In the genomic region with DNA sequence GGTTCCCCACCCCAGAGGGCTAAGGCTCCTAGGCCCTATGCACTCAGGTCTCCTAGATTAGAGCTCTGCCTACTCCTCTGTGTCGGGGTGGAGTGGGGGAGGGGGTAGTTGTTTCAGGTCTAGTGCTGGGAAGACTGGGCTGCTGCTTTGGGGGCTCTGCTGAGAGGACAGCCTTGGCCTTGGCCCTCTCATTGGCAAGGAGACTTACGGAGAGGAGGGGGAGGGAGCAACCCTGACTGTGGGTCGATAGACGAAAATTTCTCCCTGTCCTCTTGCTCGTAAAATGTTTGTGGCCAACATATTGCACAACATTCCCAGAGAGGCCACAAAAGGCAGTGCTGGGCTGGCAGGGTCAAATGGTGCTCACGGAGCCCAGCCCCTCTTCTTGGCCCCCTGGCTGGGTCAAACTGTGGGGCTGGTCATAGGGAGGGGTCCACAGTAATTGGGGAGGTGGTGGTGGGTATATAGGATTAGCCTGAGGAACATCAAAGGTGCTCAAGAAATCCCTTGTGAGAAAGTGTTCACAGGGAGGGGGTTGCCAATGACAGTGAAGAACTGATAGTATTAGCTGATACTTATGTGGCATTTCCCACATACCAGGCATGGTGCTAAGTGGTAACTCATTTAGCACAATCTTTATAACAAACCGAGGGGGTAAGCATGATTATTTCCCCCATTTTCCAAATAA, we compare ENCODE assay signal across 1 cellular context.
TF ChIP-seq lines count a peak whose summit lies in the region.

No MANE protein-coding gene starts in this region.

TF ChIP-seq in K562, 482 proteins besides CTCF, POLR2A, EP300 and RAD21 (continued from another document and continues in another):
- TF ChIP-seq, protein P1, sequence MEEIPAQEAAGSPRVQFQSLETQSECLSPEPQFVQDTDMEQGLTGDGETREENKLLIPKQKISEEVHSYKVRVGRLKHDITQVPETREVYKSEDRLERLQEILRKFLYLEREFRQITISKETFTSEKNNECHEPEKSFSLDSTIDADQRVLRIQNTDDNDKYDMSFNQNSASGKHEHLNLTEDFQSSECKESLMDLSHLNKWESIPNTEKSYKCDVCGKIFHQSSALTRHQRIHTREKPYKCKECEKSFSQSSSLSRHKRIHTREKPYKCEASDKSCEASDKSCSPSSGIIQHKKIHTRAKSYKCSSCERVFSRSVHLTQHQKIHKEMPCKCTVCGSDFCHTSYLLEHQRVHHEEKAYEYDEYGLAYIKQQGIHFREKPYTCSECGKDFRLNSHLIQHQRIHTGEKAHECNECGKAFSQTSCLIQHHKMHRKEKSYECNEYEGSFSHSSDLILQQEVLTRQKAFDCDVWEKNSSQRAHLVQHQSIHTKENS (CRISPR knock-in tag; IDR thresholded peaks at IDR 0.05) = no peak
- TF ChIP-seq KDM4B (IDR thresholded peaks at IDR 0.05; ENCODE audit: borderline replicate concordance in 2 of 2, low read depth in 1 of 2) (no peak), CHD1 (IDR thresholded peaks at IDR 0.05; ENCODE audit: low read length) (no peak), ZNF668 (CRISPR knock-in tag; IDR thresholded peaks at IDR 0.05) (no peak), MTA1 (IDR thresholded peaks at IDR 0.05; ENCODE audit: borderline replicate concordance) (no peak), ILF3 (IDR thresholded peaks at IDR 0.05; ENCODE audit: borderline replicate concordance) (no peak), ZNF785 (CRISPR knock-in tag; IDR thresholded peaks at IDR 0.05) (no peak), MCM3 (IDR thresholded peaks at IDR 0.05) (no peak), C11orf30 (IDR thresholded peaks at IDR 0.05; ENCODE audit: low read depth) (no peak), L3MBTL2 (IDR thresholded peaks at IDR 0.05) (no peak), KHSRP (IDR thresholded peaks at IDR 0.05) (no peak), ZNF140 (CRISPR knock-in tag; IDR thresholded peaks at IDR 0.05) (no peak), NFRKB (IDR thresholded peaks at IDR 0.05; ENCODE audit: low read depth) (no peak), TCFL5 (CRISPR knock-in tag; conservative IDR thresholded peaks at IDR 0.05) (no peak), SMAD2 (IDR thresholded peaks at IDR 0.05; ENCODE audit: low read depth, low read length) (no peak), NFE2L1 (tag; IDR thresholded peaks at IDR 0.05; ENCODE audit: borderline replicate concordance, low read depth) (no peak), ZNF699 (CRISPR knock-in tag; IDR thresholded peaks at IDR 0.05; ENCODE audit: insufficient replicate concordance) (no peak), CCAR2 (IDR thresholded peaks at IDR 0.05; ENCODE audit: low read depth, low read length) (no peak), PCBP1 (IDR thresholded peaks at IDR 0.05; ENCODE audit: low read depth, low read length, poor library complexity, severe bottlenecking) (no peak), U2AF1 (optimal IDR thresholded peaks at IDR 0.05; ENCODE audit: low read depth, low read length) (no peak), KLF1 (tag; IDR thresholded peaks at IDR 0.05) (no peak), CEBPG (CRISPR knock-in tag; IDR thresholded peaks at IDR 0.05) (peak; percentile 96), CEBPG (tag; conservative IDR thresholded peaks at IDR 0.05 in 1 of 2, IDR thresholded peaks at IDR 0.05 in 1 of 2) (peak; percentile 94 to 99), CBX2 (IDR thresholded peaks at IDR 0.05; ENCODE audit: insufficient read depth, low read length, poor library complexity, severe bottlenecking) (no peak), CBFB (CRISPR knock-in tag; IDR thresholded peaks at IDR 0.05) (no peak), DPF2 (IDR thresholded peaks at IDR 0.05) (peak; percentile 50), SMARCA4 (IDR thresholded peaks at IDR 0.05) (peak; percentile 34; the same call in 1 of the 2 replicates), ZNF184 (CRISPR knock-in tag; IDR thresholded peaks at IDR 0.05) (no peak), HMGN3 (IDR thresholded peaks at IDR 0.05; ENCODE audit: borderline replicate concordance, extremely low read depth, insufficient read length, low read depth, low read length) (no peak)
- TF ChIP-seq, protein P2, sequence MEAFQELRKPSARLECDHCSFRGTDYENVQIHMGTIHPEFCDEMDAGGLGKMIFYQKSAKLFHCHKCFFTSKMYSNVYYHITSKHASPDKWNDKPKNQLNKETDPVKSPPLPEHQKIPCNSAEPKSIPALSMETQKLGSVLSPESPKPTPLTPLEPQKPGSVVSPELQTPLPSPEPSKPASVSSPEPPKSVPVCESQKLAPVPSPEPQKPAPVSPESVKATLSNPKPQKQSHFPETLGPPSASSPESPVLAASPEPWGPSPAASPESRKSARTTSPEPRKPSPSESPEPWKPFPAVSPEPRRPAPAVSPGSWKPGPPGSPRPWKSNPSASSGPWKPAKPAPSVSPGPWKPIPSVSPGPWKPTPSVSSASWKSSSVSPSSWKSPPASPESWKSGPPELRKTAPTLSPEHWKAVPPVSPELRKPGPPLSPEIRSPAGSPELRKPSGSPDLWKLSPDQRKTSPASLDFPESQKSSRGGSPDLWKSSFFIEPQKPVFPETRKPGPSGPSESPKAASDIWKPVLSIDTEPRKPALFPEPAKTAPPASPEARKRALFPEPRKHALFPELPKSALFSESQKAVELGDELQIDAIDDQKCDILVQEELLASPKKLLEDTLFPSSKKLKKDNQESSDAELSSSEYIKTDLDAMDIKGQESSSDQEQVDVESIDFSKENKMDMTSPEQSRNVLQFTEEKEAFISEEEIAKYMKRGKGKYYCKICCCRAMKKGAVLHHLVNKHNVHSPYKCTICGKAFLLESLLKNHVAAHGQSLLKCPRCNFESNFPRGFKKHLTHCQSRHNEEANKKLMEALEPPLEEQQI (IDR thresholded peaks at IDR 0.05) = no peak
- TF ChIP-seq, protein P3, sequence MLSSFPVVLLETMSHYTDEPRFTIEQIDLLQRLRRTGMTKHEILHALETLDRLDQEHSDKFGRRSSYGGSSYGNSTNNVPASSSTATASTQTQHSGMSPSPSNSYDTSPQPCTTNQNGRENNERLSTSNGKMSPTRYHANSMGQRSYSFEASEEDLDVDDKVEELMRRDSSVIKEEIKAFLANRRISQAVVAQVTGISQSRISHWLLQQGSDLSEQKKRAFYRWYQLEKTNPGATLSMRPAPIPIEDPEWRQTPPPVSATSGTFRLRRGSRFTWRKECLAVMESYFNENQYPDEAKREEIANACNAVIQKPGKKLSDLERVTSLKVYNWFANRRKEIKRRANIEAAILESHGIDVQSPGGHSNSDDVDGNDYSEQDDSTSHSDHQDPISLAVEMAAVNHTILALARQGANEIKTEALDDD (IDR thresholded peaks at IDR 0.05) = no peak
- TF ChIP-seq, protein P4, sequence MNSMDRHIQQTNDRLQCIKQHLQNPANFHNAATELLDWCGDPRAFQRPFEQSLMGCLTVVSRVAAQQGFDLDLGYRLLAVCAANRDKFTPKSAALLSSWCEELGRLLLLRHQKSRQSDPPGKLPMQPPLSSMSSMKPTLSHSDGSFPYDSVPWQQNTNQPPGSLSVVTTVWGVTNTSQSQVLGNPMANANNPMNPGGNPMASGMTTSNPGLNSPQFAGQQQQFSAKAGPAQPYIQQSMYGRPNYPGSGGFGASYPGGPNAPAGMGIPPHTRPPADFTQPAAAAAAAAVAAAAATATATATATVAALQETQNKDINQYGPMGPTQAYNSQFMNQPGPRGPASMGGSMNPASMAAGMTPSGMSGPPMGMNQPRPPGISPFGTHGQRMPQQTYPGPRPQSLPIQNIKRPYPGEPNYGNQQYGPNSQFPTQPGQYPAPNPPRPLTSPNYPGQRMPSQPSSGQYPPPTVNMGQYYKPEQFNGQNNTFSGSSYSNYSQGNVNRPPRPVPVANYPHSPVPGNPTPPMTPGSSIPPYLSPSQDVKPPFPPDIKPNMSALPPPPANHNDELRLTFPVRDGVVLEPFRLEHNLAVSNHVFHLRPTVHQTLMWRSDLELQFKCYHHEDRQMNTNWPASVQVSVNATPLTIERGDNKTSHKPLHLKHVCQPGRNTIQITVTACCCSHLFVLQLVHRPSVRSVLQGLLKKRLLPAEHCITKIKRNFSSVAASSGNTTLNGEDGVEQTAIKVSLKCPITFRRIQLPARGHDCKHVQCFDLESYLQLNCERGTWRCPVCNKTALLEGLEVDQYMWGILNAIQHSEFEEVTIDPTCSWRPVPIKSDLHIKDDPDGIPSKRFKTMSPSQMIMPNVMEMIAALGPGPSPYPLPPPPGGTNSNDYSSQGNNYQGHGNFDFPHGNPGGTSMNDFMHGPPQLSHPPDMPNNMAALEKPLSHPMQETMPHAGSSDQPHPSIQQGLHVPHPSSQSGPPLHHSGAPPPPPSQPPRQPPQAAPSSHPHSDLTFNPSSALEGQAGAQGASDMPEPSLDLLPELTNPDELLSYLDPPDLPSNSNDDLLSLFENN (IDR thresholded peaks at IDR 0.05; ENCODE audit: low read depth in 2 of 2, low read length in 2 of 2) = no peak
- TF ChIP-seq, protein P5, sequence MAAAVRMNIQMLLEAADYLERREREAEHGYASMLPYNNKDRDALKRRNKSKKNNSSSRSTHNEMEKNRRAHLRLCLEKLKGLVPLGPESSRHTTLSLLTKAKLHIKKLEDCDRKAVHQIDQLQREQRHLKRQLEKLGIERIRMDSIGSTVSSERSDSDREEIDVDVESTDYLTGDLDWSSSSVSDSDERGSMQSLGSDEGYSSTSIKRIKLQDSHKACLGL (CRISPR knock-in tag; IDR thresholded peaks at IDR 0.05; ENCODE audit: borderline replicate concordance, poor library complexity, severe bottlenecking) = no peak
- TF ChIP-seq, protein P6, sequence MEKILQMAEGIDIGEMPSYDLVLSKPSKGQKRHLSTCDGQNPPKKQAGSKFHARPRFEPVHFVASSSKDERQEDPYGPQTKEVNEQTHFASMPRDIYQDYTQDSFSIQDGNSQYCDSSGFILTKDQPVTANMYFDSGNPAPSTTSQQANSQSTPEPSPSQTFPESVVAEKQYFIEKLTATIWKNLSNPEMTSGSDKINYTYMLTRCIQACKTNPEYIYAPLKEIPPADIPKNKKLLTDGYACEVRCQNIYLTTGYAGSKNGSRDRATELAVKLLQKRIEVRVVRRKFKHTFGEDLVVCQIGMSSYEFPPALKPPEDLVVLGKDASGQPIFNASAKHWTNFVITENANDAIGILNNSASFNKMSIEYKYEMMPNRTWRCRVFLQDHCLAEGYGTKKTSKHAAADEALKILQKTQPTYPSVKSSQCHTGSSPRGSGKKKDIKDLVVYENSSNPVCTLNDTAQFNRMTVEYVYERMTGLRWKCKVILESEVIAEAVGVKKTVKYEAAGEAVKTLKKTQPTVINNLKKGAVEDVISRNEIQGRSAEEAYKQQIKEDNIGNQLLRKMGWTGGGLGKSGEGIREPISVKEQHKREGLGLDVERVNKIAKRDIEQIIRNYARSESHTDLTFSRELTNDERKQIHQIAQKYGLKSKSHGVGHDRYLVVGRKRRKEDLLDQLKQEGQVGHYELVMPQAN (IDR thresholded peaks at IDR 0.05; ENCODE audit: borderline replicate concordance) = no peak
- TF ChIP-seq, protein P7, sequence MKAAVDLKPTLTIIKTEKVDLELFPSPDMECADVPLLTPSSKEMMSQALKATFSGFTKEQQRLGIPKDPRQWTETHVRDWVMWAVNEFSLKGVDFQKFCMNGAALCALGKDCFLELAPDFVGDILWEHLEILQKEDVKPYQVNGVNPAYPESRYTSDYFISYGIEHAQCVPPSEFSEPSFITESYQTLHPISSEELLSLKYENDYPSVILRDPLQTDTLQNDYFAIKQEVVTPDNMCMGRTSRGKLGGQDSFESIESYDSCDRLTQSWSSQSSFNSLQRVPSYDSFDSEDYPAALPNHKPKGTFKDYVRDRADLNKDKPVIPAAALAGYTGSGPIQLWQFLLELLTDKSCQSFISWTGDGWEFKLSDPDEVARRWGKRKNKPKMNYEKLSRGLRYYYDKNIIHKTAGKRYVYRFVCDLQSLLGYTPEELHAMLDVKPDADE (conservative IDR thresholded peaks at IDR 0.05; ENCODE audit: control insufficient read depth, low read depth, low read length) = no peak
- TF ChIP-seq, protein P8, sequence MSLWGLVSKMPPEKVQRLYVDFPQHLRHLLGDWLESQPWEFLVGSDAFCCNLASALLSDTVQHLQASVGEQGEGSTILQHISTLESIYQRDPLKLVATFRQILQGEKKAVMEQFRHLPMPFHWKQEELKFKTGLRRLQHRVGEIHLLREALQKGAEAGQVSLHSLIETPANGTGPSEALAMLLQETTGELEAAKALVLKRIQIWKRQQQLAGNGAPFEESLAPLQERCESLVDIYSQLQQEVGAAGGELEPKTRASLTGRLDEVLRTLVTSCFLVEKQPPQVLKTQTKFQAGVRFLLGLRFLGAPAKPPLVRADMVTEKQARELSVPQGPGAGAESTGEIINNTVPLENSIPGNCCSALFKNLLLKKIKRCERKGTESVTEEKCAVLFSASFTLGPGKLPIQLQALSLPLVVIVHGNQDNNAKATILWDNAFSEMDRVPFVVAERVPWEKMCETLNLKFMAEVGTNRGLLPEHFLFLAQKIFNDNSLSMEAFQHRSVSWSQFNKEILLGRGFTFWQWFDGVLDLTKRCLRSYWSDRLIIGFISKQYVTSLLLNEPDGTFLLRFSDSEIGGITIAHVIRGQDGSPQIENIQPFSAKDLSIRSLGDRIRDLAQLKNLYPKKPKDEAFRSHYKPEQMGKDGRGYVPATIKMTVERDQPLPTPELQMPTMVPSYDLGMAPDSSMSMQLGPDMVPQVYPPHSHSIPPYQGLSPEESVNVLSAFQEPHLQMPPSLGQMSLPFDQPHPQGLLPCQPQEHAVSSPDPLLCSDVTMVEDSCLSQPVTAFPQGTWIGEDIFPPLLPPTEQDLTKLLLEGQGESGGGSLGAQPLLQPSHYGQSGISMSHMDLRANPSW (CRISPR knock-in tag; IDR thresholded peaks at IDR 0.05) = no peak
- TF ChIP-seq, protein P9, sequence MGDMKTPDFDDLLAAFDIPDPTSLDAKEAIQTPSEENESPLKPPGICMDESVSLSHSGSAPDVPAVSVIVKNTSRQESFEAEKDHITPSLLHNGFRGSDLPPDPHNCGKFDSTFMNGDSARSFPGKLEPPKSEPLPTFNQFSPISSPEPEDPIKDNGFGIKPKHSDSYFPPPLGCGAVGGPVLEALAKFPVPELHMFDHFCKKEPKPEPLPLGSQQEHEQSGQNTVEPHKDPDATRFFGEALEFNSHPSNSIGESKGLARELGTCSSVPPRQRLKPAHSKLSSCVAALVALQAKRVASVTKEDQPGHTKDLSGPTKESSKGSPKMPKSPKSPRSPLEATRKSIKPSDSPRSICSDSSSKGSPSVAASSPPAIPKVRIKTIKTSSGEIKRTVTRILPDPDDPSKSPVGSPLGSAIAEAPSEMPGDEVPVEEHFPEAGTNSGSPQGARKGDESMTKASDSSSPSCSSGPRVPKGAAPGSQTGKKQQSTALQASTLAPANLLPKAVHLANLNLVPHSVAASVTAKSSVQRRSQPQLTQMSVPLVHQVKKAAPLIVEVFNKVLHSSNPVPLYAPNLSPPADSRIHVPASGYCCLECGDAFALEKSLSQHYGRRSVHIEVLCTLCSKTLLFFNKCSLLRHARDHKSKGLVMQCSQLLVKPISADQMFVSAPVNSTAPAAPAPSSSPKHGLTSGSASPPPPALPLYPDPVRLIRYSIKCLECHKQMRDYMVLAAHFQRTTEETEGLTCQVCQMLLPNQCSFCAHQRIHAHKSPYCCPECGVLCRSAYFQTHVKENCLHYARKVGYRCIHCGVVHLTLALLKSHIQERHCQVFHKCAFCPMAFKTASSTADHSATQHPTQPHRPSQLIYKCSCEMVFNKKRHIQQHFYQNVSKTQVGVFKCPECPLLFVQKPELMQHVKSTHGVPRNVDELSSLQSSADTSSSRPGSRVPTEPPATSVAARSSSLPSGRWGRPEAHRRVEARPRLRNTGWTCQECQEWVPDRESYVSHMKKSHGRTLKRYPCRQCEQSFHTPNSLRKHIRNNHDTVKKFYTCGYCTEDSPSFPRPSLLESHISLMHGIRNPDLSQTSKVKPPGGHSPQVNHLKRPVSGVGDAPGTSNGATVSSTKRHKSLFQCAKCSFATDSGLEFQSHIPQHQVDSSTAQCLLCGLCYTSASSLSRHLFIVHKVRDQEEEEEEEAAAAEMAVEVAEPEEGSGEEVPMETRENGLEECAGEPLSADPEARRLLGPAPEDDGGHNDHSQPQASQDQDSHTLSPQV (IDR thresholded peaks at IDR 0.05) = peak; percentile 57; the same call in 1 of the 2 replicates
